Comparison of ENCODE assay signal across 1 cellular context in the genomic region with DNA sequence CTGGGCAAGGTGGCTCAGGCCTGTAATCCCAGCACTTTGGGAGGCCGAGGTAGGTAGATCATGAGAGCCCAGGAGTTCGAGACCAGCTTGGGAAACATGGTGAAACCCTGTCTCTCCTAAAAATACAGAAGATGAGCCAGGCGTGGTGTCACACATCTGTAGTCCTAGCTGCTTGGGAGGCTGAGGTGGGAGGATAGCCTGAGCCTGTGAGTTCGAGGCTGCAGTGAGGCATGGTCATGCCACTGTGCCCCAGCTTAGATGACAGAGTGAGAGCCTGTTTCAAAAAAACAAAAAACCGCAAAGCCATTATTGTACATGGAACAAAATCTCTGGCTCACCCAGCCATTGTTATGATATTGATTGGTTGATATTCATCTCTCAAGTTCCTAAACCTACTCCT.
TF ChIP-seq lines count a peak whose summit lies in the region.

No MANE protein-coding gene starts in this region.

TF ChIP-seq in GM12878, 131 proteins besides CTCF, POLR2A, EP300 and RAD21:
- TF ChIP-seq FOXM1 (IDR thresholded peaks at IDR 0.05; ENCODE audit: low read depth, low read length) (no peak), TCF7 (IDR thresholded peaks at IDR 0.05; ENCODE audit: borderline replicate concordance) (no peak), TBL1XR1 (IDR thresholded peaks at IDR 0.05; ENCODE audit: low read depth, low read length) (no peak), RB1 (IDR thresholded peaks at IDR 0.05; ENCODE audit: borderline replicate concordance) (no peak), KAT2A (conservative IDR thresholded peaks at IDR 0.05; ENCODE audit: control insufficient read depth, low read depth, low read length) (no peak), ATF7 (IDR thresholded peaks at IDR 0.05; ENCODE audit: low read depth) (no peak), MYB (IDR thresholded peaks at IDR 0.05; ENCODE audit: borderline replicate concordance, low read depth, low read length) (no peak)
- TF ChIP-seq, protein P1, sequence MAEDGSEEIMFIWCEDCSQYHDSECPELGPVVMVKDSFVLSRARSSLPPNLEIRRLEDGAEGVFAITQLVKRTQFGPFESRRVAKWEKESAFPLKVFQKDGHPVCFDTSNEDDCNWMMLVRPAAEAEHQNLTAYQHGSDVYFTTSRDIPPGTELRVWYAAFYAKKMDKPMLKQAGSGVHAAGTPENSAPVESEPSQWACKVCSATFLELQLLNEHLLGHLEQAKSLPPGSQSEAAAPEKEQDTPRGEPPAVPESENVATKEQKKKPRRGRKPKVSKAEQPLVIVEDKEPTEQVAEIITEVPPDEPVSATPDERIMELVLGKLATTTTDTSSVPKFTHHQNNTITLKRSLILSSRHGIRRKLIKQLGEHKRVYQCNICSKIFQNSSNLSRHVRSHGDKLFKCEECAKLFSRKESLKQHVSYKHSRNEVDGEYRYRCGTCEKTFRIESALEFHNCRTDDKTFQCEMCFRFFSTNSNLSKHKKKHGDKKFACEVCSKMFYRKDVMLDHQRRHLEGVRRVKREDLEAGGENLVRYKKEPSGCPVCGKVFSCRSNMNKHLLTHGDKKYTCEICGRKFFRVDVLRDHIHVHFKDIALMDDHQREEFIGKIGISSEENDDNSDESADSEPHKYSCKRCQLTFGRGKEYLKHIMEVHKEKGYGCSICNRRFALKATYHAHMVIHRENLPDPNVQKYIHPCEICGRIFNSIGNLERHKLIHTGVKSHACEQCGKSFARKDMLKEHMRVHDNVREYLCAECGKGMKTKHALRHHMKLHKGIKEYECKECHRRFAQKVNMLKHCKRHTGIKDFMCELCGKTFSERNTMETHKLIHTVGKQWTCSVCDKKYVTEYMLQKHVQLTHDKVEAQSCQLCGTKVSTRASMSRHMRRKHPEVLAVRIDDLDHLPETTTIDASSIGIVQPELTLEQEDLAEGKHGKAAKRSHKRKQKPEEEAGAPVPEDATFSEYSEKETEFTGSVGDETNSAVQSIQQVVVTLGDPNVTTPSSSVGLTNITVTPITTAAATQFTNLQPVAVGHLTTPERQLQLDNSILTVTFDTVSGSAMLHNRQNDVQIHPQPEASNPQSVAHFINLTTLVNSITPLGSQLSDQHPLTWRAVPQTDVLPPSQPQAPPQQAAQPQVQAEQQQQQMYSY (CRISPR knock-in tag; IDR thresholded peaks at IDR 0.05), result no peak
